8 cellular contexts compared by ENCODE assay signal in the genomic region with DNA sequence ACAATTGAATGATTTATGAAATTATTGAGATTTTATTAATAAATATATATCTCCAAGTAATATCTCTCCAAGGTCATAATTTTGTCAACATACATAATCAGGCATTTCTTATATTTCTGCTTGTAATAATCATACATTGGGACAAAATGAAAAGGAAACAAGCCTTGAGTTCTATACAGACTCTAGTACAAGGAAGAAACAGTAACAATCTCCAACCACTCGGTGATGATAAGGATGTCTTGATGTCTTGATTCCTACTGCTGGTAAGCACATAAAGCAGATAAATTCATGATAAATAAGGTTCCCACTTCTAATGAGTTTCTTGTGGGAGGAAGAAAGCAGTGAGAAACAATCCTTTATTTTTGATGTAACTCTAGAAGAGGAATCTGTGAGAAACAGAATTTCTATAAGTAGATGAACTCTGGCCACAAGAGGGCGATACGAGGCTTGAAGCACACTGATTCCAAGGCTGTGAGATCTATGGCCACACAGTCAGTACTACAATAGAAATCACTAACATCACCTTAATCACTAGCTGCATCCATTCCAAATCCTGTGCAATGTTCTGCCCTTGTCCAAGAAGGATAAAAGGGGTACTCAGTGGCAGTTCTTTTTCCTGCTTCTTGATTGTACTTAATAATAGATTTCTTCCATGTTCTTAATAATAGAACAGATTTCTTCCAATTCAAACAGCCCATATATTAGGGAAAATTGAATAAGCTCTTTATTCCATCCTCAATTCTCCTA. TPM values are rescaled to one million over a fixed set of nuclear protein-coding genes. Genes with fewer than 3 reads are reported as not detected.
DNase-seq lines count a peak whose midpoint lies in the region; ATAC-seq and TF ChIP-seq lines count a peak whose summit lies in the region.

No MANE protein-coding gene starts in this region.

- H3K27me3 ChIP-seq in BE2C, result no peaks in the 10 kb centered on the region
- no peaks in the 10 kb centered on the region for H3K27me3 ChIP-seq in uterus

- H3K27ac ChIP-seq in uterus, result no peak overlapping the region

- DNase-seq in BE2C (peak; percentile 69), NCI-H1105 treated with DMSO at 0.1 percent for 48 hours (lab: John Stamatoyannopoulos, UW) (peak; percentile 85), SKM-1 (lab: John Stamatoyannopoulos, UW; ENCODE audit: unreplicated experiment) (peak; percentile 74), Right ventricle myocardium inferior (ENCODE audit: missing footprints) (peak; percentile 51), posterior vena cava (ENCODE audit: low spot score) (peak; percentile 80), uterus (peak; percentile 64 to 85)
- peak in 1 of 2 donors; percentile 76 for DNase-seq in activated naive CD4-positive, alpha-beta T cell treated with anti-CD3 and anti-CD28 coated beads, Interleukin-2, amount 50 U/mL, for 72 hours (ENCODE audit: low spot score in 2 of 2)

- H3K36me3 ChIP-seq in BE2C (no peaks in the 10 kb centered on the region), uterus (no peaks in the 10 kb centered on the region)

- TF ChIP-seq CTCF in BE2C (IDR thresholded peaks at IDR 0.05; ENCODE audit: low read depth, low read length) (peak; percentile 70), uterus (IDR thresholded peaks at IDR 0.05) (peak; percentile 59 to 81 (median 74))

- H3K9me3 ChIP-seq in BE2C (no peaks in the 10 kb centered on the region), uterus (no peaks in the 10 kb centered on the region)

- no peak for TF ChIP-seq POLR2A in uterus (IDR thresholded peaks at IDR 0.05)

- intact Hi-C loops in Right ventricle myocardium inferior (cut with DNase I), result loop anchor here (2.0 to 10.0 kb wide), 2 partner anchors 116 to 502 kb away; no protein-coding TSS in a partner anchor
- intact Hi-C loops in posterior vena cava (cut with DNase I), result loop anchor here (5.0 to 10.0 kb wide), 3 partner anchors 114 to 292 kb away; no protein-coding TSS in a partner anchor
- intact Hi-C loops in uterus (cut with DNase I; ENCODE audit: low total_unique reads), result loop anchor here (10.0 kb wide), 1 partner anchor 282 kb away; no protein-coding TSS in a partner anchor

- H3K36me3 Mint-ChIP-seq in activated naive CD4-positive, alpha-beta T cell treated with anti-CD3 and anti-CD28 coated beads, Interleukin-2, amount 50 U/mL, for 72 hours, result peaks cover 0 to 8% of the 10 kb centered on the region in 2 donors

- H3K9me3 Mint-ChIP-seq in activated naive CD4-positive, alpha-beta T cell treated with anti-CD3 and anti-CD28 coated beads, Interleukin-2, amount 50 U/mL, for 72 hours, result peaks cover 6 to 8% of the 10 kb centered on the region in 2 donors

- H3K4me3 ChIP-seq in BE2C (ENCODE audit: low read depth, low read length) (no peak overlapping the region), uterus (no peak overlapping the region)

- H3K4me1 ChIP-seq in BE2C, result no peaks in the 10 kb centered on the region
- H3K4me1 ChIP-seq in uterus, result no peaks in the 10 kb centered on the region

- ATAC-seq in GM21528 (IDR thresholded peaks at IDR 0.05; ENCODE audit: low FRiP score, unreplicated experiment), result peak; percentile 57
- ATAC-seq in activated naive CD4-positive, alpha-beta T cell treated with anti-CD3 and anti-CD28 coated beads, Interleukin-2, amount 50 U/mL, for 72 hours, result peak; percentile 81 to 94
- peak; percentile 59 for ATAC-seq in Right ventricle myocardium inferior

- H3K27ac Mint-ChIP-seq in activated naive CD4-positive, alpha-beta T cell treated with anti-CD3 and anti-CD28 coated beads, Interleukin-2, amount 50 U/mL, for 72 hours, result no peak overlapping the region

RNA-seq across cellular contexts. Expression of gene LRRC8B, which starts 41.4 kb away (rescaled TPM):
- polyA plus RNA-seq in BE2C (2012; ENCODE audit: insufficient read depth, insufficient read length, low read depth), result 5.7 TPM
- 10 to 100 TPM; 31.1 to 47.9 TPM for total RNA-seq in activated naive CD4-positive, alpha-beta T cell treated with anti-CD3 and anti-CD28 coated beads, Interleukin-2, amount 50 U/mL, for 72 hours
- 3.8 TPM for total RNA-seq in Right ventricle myocardium inferior
- total RNA-seq in posterior vena cava, result 1 to 10 TPM; 6.0 to 9.9 TPM
- 1 to 10 TPM; 1.0 to 9.8 (median 7.6) TPM for total RNA-seq in uterus
